Comparison of ENCODE assay signal across 1 cellular context in the genomic region with DNA sequence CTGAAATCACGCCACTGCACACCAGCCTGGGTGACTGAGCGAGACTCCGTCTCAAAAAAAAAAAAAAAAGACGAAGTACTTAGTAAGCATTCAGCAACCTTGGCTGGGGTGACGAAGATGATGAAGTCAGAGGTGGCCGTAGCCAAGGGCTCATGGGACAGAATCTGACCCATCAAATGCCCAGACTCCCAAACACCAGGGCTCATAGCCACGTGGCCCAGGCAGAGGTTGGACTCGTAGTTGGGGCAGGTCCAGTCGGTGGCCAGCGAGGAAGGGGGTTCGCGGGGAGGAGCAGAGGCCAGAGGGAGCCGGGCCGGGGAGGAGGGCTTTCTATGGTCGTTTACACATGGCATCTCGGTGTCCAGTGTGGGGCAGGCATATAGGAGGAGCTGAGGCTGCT.
TF ChIP-seq lines count a peak whose summit lies in the region.

No MANE protein-coding gene starts in this region.

TF ChIP-seq in liver, 16 proteins besides CTCF, POLR2A, EP300 and RAD21 (continued from another document):
- TF ChIP-seq, protein P1, sequence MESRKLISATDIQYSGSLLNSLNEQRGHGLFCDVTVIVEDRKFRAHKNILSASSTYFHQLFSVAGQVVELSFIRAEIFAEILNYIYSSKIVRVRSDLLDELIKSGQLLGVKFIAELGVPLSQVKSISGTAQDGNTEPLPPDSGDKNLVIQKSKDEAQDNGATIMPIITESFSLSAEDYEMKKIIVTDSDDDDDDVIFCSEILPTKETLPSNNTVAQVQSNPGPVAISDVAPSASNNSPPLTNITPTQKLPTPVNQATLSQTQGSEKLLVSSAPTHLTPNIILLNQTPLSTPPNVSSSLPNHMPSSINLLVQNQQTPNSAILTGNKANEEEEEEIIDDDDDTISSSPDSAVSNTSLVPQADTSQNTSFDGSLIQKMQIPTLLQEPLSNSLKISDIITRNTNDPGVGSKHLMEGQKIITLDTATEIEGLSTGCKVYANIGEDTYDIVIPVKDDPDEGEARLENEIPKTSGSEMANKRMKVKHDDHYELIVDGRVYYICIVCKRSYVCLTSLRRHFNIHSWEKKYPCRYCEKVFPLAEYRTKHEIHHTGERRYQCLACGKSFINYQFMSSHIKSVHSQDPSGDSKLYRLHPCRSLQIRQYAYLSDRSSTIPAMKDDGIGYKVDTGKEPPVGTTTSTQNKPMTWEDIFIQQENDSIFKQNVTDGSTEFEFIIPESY (IDR thresholded peaks at IDR 0.05), result no peak
